In the genomic region with DNA sequence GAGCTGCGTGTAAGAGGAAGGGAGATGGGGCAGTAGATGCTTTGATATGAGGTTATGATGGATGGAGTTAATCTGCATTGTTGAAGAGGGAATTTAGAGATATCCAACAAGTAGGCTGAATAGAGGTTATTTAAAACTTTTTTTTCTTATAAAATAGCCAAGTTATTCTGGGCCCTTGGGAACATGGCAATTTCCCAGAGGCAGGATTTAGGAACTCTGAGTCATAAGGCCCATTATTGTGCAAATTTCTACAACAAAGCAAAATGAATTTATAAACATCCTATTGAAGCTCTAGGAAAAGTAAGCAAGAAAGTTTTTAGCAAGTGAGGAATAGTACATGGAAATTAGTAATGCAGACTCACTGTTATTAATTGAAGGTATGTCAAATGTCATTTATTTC, we compare ENCODE assay signal across 26 cellular contexts.
DNase-seq lines count a peak whose midpoint lies in the region; ATAC-seq and TF ChIP-seq lines count a peak whose summit lies in the region.
"Had no signal": no experiment of that assay in that cellular context is flagged by ENCODE, and none has a peak within 500 bp of the region (broad histone marks: within the 10 kb centered on the region; RNA-seq: fewer than 3 reads in every experiment).

No MANE protein-coding gene starts in this region.

- 23 to 36% (median 36%) methylated on average over 1 of the region's 1 CpG for WGBS in ovary, 3 donors

- H3K4me1 ChIP-seq in ovary (ENCODE audit: insufficient read depth): no peaks in the 10 kb centered on the region
- H3K4me1 ChIP-seq: esophagus muscularis mucosa, parathyroid adenoma, upper lobe of right lung had no signal

- no peaks in the 10 kb centered on the region for H3K27me3 ChIP-seq in MG63
- H3K27me3 ChIP-seq in ovary: no peaks in the 10 kb centered on the region
- H3K27me3 ChIP-seq: esophagus muscularis mucosa, upper lobe of right lung had no signal

- ATAC-seq in HG03135 (IDR thresholded peaks at IDR 0.05; ENCODE audit: unreplicated experiment): no peak
- ATAC-seq: activated naive CD4-positive, alpha-beta T cell treated with anti-CD3 and anti-CD28 coated beads, Interleukin-2, amount 50 U/mL, for 72 hours; left colon; T-cell had no signal

- TF ChIP-seq EP300 in ovary (IDR thresholded peaks at IDR 0.05): no peak

- H3K36me3 ChIP-seq in MG63 (no peaks in the 10 kb centered on the region), ovary (no peaks in the 10 kb centered on the region)
- H3K36me3 ChIP-seq: esophagus muscularis mucosa, upper lobe of right lung had no signal

- H3K9me3 ChIP-seq in MG63: no peaks in the 10 kb centered on the region
- no peaks in the 10 kb centered on the region for H3K9me3 ChIP-seq in ovary
- H3K9me3 ChIP-seq: esophagus muscularis mucosa, upper lobe of right lung had no signal

- H3K27ac ChIP-seq in ovary: no peak overlapping the region
- H3K27ac ChIP-seq: esophagus muscularis mucosa, parathyroid adenoma, RWPE1, upper lobe of right lung had no signal

- DNase-seq in ELR (ENCODE audit: low read depth) (peak; percentile 42), MG63 (peak; percentile 16), fibroblast of gingiva (ENCODE audit: low read depth) (peak; percentile 9), stromal cell of bone marrow (ENCODE audit: low read depth) (peak; percentile 6), ovary (no peak)
- no peak for DNase-seq in NK-92 treated with Interleukin-12 subunit alpha and Interleukin-12 subunit beta, amount 100 ng/mL, for 24 hours (lab: John Stamatoyannopoulos, UW)
- DNase-seq: activated B cell treated with CpG ODN at 0.5 μM for 24 hours; activated CD4-positive, alpha-beta T cell treated with anti-CD3 and anti-CD28 coated beads, Interleukin-2, amount 10 ng/mL, durations not matched to agents 7 days and 5 days; activated effector memory CD4-positive, alpha-beta T cell treated with Interleukin-2 at 50 U/mL for 16 hours; aorta; CD4-positive, alpha-beta memory T cell; dermis blood vessel endothelial cell; EL; left colon; NCI-H1092 treated with DMSO at 0.1 percent for 48 hours; NCI-H187; NCI-H2171; small intestine; stimulated activated naive CD4-positive, alpha-beta T cell treated with Interleukin-2 at 50 U/mL for 16 hours; T-cell; upper lobe of right lung had no signal

- intact Hi-C loops in ovary (cut with DNase I): no loop called here

- no peak for TF ChIP-seq CTCF in ovary (IDR thresholded peaks at IDR 0.05)

- no peak overlapping the region for H3K4me3 ChIP-seq in MG63
- H3K4me3 ChIP-seq in ovary: no peak overlapping the region
- H3K4me3 ChIP-seq: esophagus muscularis mucosa, upper lobe of right lung had no signal

- no peak for TF ChIP-seq POLR2A in ovary (IDR thresholded peaks at IDR 0.05)

Comparison
In these comparisons a context has a peak if more than half of its experiments do, and no peak if none do; other contexts are left out.
1. DNase-seq: peak in ELR (single experiment), MG63 (single experiment), fibroblast of gingiva (single experiment) and stromal cell of bone marrow (single experiment); none in NK-92 treated with Interleukin-12 subunit alpha and Interleukin-12 subunit beta, amount 100 ng/mL, for 24 hours (single experiment) and ovary (0 of 5).